In the genomic region with DNA sequence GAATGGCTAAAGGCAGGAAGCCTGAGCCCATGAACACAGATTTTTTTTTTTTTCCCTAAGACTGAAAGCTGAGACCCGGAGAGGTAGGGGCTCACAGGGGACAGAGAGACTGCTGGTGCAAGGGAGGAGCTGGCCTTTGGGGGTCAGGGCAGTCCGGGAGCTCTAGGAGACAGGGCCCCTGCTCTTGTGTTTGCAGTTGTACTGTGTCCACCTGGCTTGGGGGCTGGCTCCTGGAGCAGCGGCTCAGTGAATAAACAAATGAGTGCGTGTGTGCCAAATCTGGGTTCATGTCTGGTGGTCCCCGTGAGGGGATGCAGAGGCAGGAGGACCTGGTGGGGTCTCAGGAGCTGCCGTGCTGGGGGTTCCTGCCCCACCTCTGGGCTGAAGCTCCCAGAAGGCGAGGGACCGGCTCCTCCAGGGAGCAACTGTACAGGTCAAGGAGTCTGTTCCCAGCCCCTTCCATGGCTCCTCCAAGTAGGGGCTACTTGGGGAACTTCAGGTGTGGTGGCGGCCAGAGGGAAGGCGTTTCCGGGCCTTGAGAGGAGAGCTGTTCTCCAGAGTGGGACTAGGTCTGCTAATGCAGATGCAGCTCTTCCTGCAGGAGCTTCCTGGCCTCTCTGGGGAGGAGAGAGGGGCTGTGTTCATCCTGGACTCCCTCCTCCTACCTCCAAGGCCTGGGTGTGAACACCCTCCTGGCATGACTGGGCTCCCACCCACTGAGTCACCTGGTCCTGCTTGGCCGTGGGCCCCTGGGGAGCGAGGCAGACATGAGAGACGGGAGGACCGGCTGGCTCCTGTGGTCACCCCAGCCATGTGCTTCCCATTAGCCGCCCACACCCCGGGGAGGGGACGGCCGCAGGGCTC, we compare ENCODE assay signal across 1 cellular context.
TF ChIP-seq lines count a peak whose summit lies in the region.

No MANE protein-coding gene starts in this region.

TF ChIP-seq in GM23338, 12 proteins besides CTCF, POLR2A, EP300 and RAD21 (continued from another document):
- peak; percentile 86; the same call in 1 of the 2 replicates for TF ChIP-seq ZNF462 (CRISPR knock-in tag; IDR thresholded peaks at IDR 0.05)
